In genomic region chr13:73731564-73731963, GRCh38 we compare ENCODE assay signal across 32 cellular contexts.
"Had no signal": no experiment of that assay in that cellular context is flagged by ENCODE, and none has a peak within 500 bp of the region (broad histone marks: within the 10 kb centered on the region; RNA-seq: fewer than 3 reads in every experiment).

No MANE protein-coding gene starts in this region.

- H3K27ac Mint-ChIP-seq: stimulated activated naive CD8-positive, alpha-beta T cell treated with anti-CD3 and anti-CD28 coated beads, Interleukin-15, Interleukin-2, amounts not matched to agents 100 ng/mL and 50 ng/mL, for 24 hours had no signal

- DNase-seq: activated CD4-positive, alpha-beta T cell treated with anti-CD3 and anti-CD28 coated beads for 48 hours; activated CD4-positive, alpha-beta T cell treated with anti-CD3 and anti-CD28 coated beads, Interleukin-2, amount 50 U/mL, for 48 hours; activated CD8-positive, alpha-beta memory T cell treated with anti-CD3 and anti-CD28 coated beads for 24 hours; activated effector memory CD4-positive, alpha-beta T cell treated with anti-CD3 and anti-CD28 coated beads, Interleukin-2, amount 50 U/mL, for 16 hours; activated naive CD4-positive, alpha-beta T cell treated with anti-CD3 and anti-CD28 coated beads, Interleukin-2, amount 50 U/mL, for 16 hours; amniotic stem cell; brain microvascular endothelial cell; caudate nucleus; cortex of kidney; foreskin fibroblast; head of caudate nucleus; hippocampal formation; islet precursor cell; left ventricle myocardium inferior; mucosa of descending colon; pancreas; psoas muscle; sigmoid colon; small intestine; stimulated activated CD4-positive, alpha-beta T cell treated with anti-CD3 and anti-CD28 coated beads, Interleukin-4, amount 100 ng/mL, for 24 hours; T-helper 9 cell; trophoblast cell had no signal

- H3K36me3 ChIP-seq: brain microvascular endothelial cell, left ventricle myocardium inferior, pancreas, sigmoid colon, thoracic aorta had no signal

- H3K27ac ChIP-seq: brain microvascular endothelial cell, left ventricle myocardium inferior, pancreas, psoas muscle, sigmoid colon, thoracic aorta, VCaP had no signal

- H3K4me3 Mint-ChIP-seq: stimulated activated effector memory CD8-positive, alpha-beta T cell treated with anti-CD3 and anti-CD28 coated beads, Interleukin-12 subunit alpha, Interleukin-12 subunit beta, amount 100 ng/mL, for 72 hours; stimulated activated naive CD8-positive, alpha-beta T cell treated with anti-CD3 and anti-CD28 coated beads, Interleukin-15, Interleukin-2, amounts not matched to agents 100 ng/mL and 50 ng/mL, for 24 hours had no signal

- FAIRE-seq: astrocyte, pancreas, small intestine, TTC549, urothelium cell line had no signal

- H3K4me1 ChIP-seq: left ventricle myocardium inferior, pancreas, psoas muscle, sigmoid colon had no signal

- H3K4me3 ChIP-seq: left ventricle myocardium inferior, lung, mucosa of descending colon, pancreas, psoas muscle, sigmoid colon, thoracic aorta had no signal

- ATAC-seq: activated CD4-positive, CD25-positive, alpha-beta regulatory T cell treated with anti-CD3 and anti-CD28 coated beads, Interleukin-2, amount 50 U/mL, for 24 hours; esophagus mucosa; mucosa of descending colon; pancreas; psoas muscle; stimulated activated effector memory CD8-positive, alpha-beta T cell treated with anti-CD3 and anti-CD28 coated beads, Interleukin-12 subunit alpha, Interleukin-12 subunit beta, amount 100 ng/mL, for 72 hours had no signal

- H3K27me3 ChIP-seq: brain microvascular endothelial cell, pancreas, sigmoid colon had no signal

- H3K9me3 Mint-ChIP-seq: stimulated activated effector memory CD8-positive, alpha-beta T cell treated with anti-CD3 and anti-CD28 coated beads, Interleukin-12 subunit alpha, Interleukin-12 subunit beta, amount 100 ng/mL, for 72 hours; stimulated activated naive CD8-positive, alpha-beta T cell treated with anti-CD3 and anti-CD28 coated beads, Interleukin-15, Interleukin-2, amounts not matched to agents 100 ng/mL and 50 ng/mL, for 24 hours had no signal

- H3K9me3 ChIP-seq: left ventricle myocardium inferior, mucosa of descending colon, pancreas, psoas muscle, sigmoid colon, thoracic aorta had no signal

- H3K27me3 Mint-ChIP-seq: stimulated activated naive CD8-positive, alpha-beta T cell treated with anti-CD3 and anti-CD28 coated beads, Interleukin-15, Interleukin-2, amounts not matched to agents 100 ng/mL and 50 ng/mL, for 24 hours had no signal
